35 cellular contexts compared by ENCODE assay signal in genomic region chr4:5144384-5144783, GRCh38.
"Had no signal": no experiment of that assay in that cellular context is flagged by ENCODE, and none has a peak within 500 bp of the region (broad histone marks: within the 10 kb centered on the region; RNA-seq: fewer than 3 reads in every experiment).

No MANE protein-coding gene starts in this region.

- H3K27ac Mint-ChIP-seq: activated CD4-positive, alpha-beta memory T cell treated with anti-CD3 and anti-CD28 coated beads for 36 hours; activated CD4-positive, alpha-beta T cell treated with anti-CD3 and anti-CD28 coated beads for 36 hours; activated CD4-positive, alpha-beta T cell treated with anti-CD3 and anti-CD28 coated beads, Interleukin-2, amount 10 ng/mL, durations not matched to agents 7 days and 5 days; activated naive CD4-positive, alpha-beta T cell treated with anti-CD3 and anti-CD28 coated beads, Interleukin-2, amount 10 ng/mL, durations not matched to agents 7 days and 5 days; activated naive CD8-positive, alpha-beta T cell; activated naive CD8-positive, alpha-beta T cell treated with anti-CD3 and anti-CD28 coated beads, Interleukin-2, amount 50 U/mL, for 24 hours; activated T-helper 1 cell treated with anti-CD3 and anti-CD28 coated beads, Interleukin-12 subunit alpha, Interleukin-12 subunit beta, Interleukin-2, Interleukin-4 antibody, amounts not matched to agents 30 ng/mL and 10 ng/mL and 1 ng/mL, durations not matched to agents 14 hours and 24 hours and 36 hours; T-helper 1 cell treated with Interleukin-12 subunit alpha and Interleukin-12 subunit beta and Interleukin-4 antibody, amounts not matched to agents 30 μg/mL and 1 μg/mL, for 36 hours; T-helper 2 cell treated with Interferon-gamma antibody and Interleukin-4, amounts not matched to agents 5 μg/mL and 100 μg/mL, for 36 hours; WTC11 had no signal

- H3K36me3 Mint-ChIP-seq: activated CD4-positive, alpha-beta memory T cell treated with anti-CD3 and anti-CD28 coated beads for 36 hours; activated naive CD4-positive, alpha-beta T cell treated with anti-CD3 and anti-CD28 coated beads, Interleukin-2, amount 10 ng/mL, durations not matched to agents 7 days and 5 days; activated naive CD8-positive, alpha-beta T cell; WTC11 had no signal

- H3K9me3 Mint-ChIP-seq: activated CD4-positive, alpha-beta memory T cell treated with anti-CD3 and anti-CD28 coated beads for 36 hours; activated CD4-positive, alpha-beta T cell treated with anti-CD3 and anti-CD28 coated beads, Interleukin-2, amount 10 ng/mL, durations not matched to agents 7 days and 5 days; activated naive CD8-positive, alpha-beta T cell treated with anti-CD3 and anti-CD28 coated beads, Interleukin-2, amount 50 U/mL, for 24 hours; activated T-cell treated with anti-CD3 and anti-CD28 coated beads, Interleukin-2, amount 50 U/mL, for 4 hours; activated T-helper 1 cell treated with anti-CD3 and anti-CD28 coated beads, Interleukin-12 subunit alpha, Interleukin-12 subunit beta, Interleukin-2, Interleukin-4 antibody, amounts not matched to agents 30 ng/mL and 10 ng/mL and 1 ng/mL, durations not matched to agents 14 hours and 24 hours and 36 hours; T-helper 1 cell treated with Interleukin-12 subunit alpha and Interleukin-12 subunit beta and Interleukin-4 antibody, amounts not matched to agents 30 μg/mL and 1 μg/mL, for 36 hours; T-helper 2 cell treated with Interferon-gamma antibody and Interleukin-4, amounts not matched to agents 5 μg/mL and 100 μg/mL, for 36 hours; WTC11 had no signal

- H3K4me3 Mint-ChIP-seq: activated CD4-positive, alpha-beta memory T cell treated with anti-CD3 and anti-CD28 coated beads for 36 hours; activated CD4-positive, alpha-beta T cell treated with anti-CD3 and anti-CD28 coated beads for 36 hours; activated CD4-positive, alpha-beta T cell treated with anti-CD3 and anti-CD28 coated beads, Interleukin-2, amount 10 ng/mL, durations not matched to agents 7 days and 5 days; activated naive CD4-positive, alpha-beta T cell treated with anti-CD3 and anti-CD28 coated beads, Interleukin-2, amount 10 ng/mL, durations not matched to agents 7 days and 5 days; activated naive CD8-positive, alpha-beta T cell; activated naive CD8-positive, alpha-beta T cell treated with anti-CD3 and anti-CD28 coated beads, Interleukin-2, amount 50 U/mL, for 24 hours; activated T-cell treated with anti-CD3 and anti-CD28 coated beads, Interleukin-2, amount 50 U/mL, for 4 hours; activated T-helper 1 cell treated with anti-CD3 and anti-CD28 coated beads, Interleukin-12 subunit alpha, Interleukin-12 subunit beta, Interleukin-2, Interleukin-4 antibody, amounts not matched to agents 30 ng/mL and 10 ng/mL and 1 ng/mL, durations not matched to agents 14 hours and 24 hours and 36 hours; T-helper 1 cell treated with Interleukin-12 subunit alpha and Interleukin-12 subunit beta and Interleukin-4 antibody, amounts not matched to agents 30 μg/mL and 1 μg/mL, for 36 hours; T-helper 2 cell treated with Interferon-gamma antibody and Interleukin-4, amounts not matched to agents 5 μg/mL and 100 μg/mL, for 36 hours; WTC11 had no signal

- H3K9me3 ChIP-seq: SJCRH30 had no signal

- H3K4me1 Mint-ChIP-seq: activated CD4-positive, alpha-beta T cell treated with anti-CD3 and anti-CD28 coated beads for 36 hours; activated CD4-positive, alpha-beta T cell treated with anti-CD3 and anti-CD28 coated beads, Interleukin-2, amount 10 ng/mL, durations not matched to agents 7 days and 5 days; activated naive CD4-positive, alpha-beta T cell treated with anti-CD3 and anti-CD28 coated beads, Interleukin-2, amount 10 ng/mL, durations not matched to agents 7 days and 5 days; activated naive CD8-positive, alpha-beta T cell treated with anti-CD3 and anti-CD28 coated beads, Interleukin-2, amount 50 U/mL, for 24 hours had no signal

- H3K36me3 ChIP-seq: brain microvascular endothelial cell, SJCRH30 had no signal

- H3K27me3 ChIP-seq: brain microvascular endothelial cell had no signal

- DNase-seq: activated CD4-positive, alpha-beta memory T cell treated with anti-CD3 and anti-CD28 coated beads for 36 hours; activated CD4-positive, alpha-beta T cell treated with anti-CD3 and anti-CD28 coated beads for 36 hours; activated CD4-positive, alpha-beta T cell treated with anti-CD3 and anti-CD28 coated beads, Interleukin-2, amount 10 ng/mL, durations not matched to agents 7 days and 5 days; activated CD8-positive, alpha-beta memory T cell treated with anti-CD3 and anti-CD28 coated beads, Interleukin-2, amount 50 U/mL, for 4 hours; activated effector memory CD4-positive, alpha-beta T cell treated with Interleukin-2 at 50 U/mL for 16 hours; activated naive CD4-positive, alpha-beta T cell treated with anti-CD3 and anti-CD28 coated beads, Interleukin-2, amount 10 ng/mL, durations not matched to agents 7 days and 5 days; activated naive CD8-positive, alpha-beta T cell treated with anti-CD3 and anti-CD28 coated beads, Interleukin-2, amount 50 U/mL, for 24 hours; activated T-cell treated with anti-CD3 and anti-CD28 coated beads for 4 hours; activated T-cell treated with anti-CD3 and anti-CD28 coated beads, Interleukin-2, amount 50 U/mL, for 4 hours; amniotic stem cell; aorta; brain microvascular endothelial cell; NCI-H1092 treated with DMSO at 0.1 percent for 48 hours; NCI-H1417; NCI-H146; NCI-H187; NCI-H2029 treated with DMSO at 0.1 percent for 48 hours; NCI-H2107; NCI-H2171; NCI-H510A; NCI-H526; NCI-H748 treated with DMSO at 0.1 percent for 48 hours; NK-92 treated with Interleukin-12 subunit alpha and Interleukin-12 subunit beta, amount 100 ng/mL, for 24 hours; PC-9; SHP77; SJCRH30 had no signal

- H3K27me3 Mint-ChIP-seq: activated CD4-positive, alpha-beta memory T cell treated with anti-CD3 and anti-CD28 coated beads for 36 hours; activated naive CD4-positive, alpha-beta T cell treated with anti-CD3 and anti-CD28 coated beads, Interleukin-2, amount 10 ng/mL, durations not matched to agents 7 days and 5 days; activated naive CD8-positive, alpha-beta T cell; activated naive CD8-positive, alpha-beta T cell treated with anti-CD3 and anti-CD28 coated beads, Interleukin-2, amount 50 U/mL, for 24 hours had no signal

- H3K4me1 ChIP-seq: SJCRH30 had no signal

- ATAC-seq: activated CD4-positive, alpha-beta T cell treated with anti-CD3 and anti-CD28 coated beads for 36 hours; activated CD4-positive, CD25-positive, alpha-beta regulatory T cell treated with anti-CD3 and anti-CD28 coated beads, Interleukin-2, amount 50 U/mL, for 24 hours; activated naive CD8-positive, alpha-beta T cell treated with anti-CD3 and anti-CD28 coated beads, Interleukin-2, amount 50 U/mL, for 24 hours; activated T-cell treated with anti-CD3 and anti-CD28 coated beads, Interleukin-2, amount 50 U/mL, for 4 hours; WTC11 had no signal

- H3K4me3 ChIP-seq: PC-9, SJCRH30, SK-N-MC had no signal

- H3K27ac ChIP-seq: brain microvascular endothelial cell, KMS-11, PC-9, RWPE1, SJCRH30, SK-N-MC had no signal
